18 cellular contexts compared by ENCODE assay signal in genomic region chr10:350981-351501, GRCh38.
"Had no signal": no experiment of that assay in that cellular context is flagged by ENCODE, and none has a peak within 500 bp of the region (broad histone marks: within the 10 kb centered on the region; RNA-seq: fewer than 3 reads in every experiment).

No MANE protein-coding gene starts in this region.

- ATAC-seq: left lung; pancreas; psoas muscle; stimulated activated naive B cell treated with anti-CD40 and anti-IgM and Interleukin-4, amounts not matched to agents 10 μg/mL and 1 μg/mL and 100 μg/mL, for 72 hours had no signal

- H3K27ac ChIP-seq: epithelial cell of prostate, left lung, pancreas, psoas muscle, suprapubic skin, tibial artery had no signal

- H3K27me3 ChIP-seq: left lung, pancreas, suprapubic skin, tibial artery had no signal

- DNase-seq: activated CD4-positive, alpha-beta T cell treated with anti-CD3 and anti-CD28 coated beads for 4 hours; activated CD4-positive, alpha-beta T cell treated with anti-CD3 and anti-CD28 coated beads, Interleukin-2, amount 50 U/mL, for 4 hours; activated CD4-positive, CD25-positive, alpha-beta regulatory T cell; activated T-cell treated with anti-CD3 and anti-CD28 coated beads, Interleukin-2, amount 50 U/mL, for 1 hour; dermis blood vessel endothelial cell; effector CD4-positive, alpha-beta T cell; nephron progenitor cell; pancreas; psoas muscle; stimulated activated CD4-positive, alpha-beta T cell treated with anti-CD3 and anti-CD28 coated beads, Interleukin-15, amount 100 ng/mL, for 24 hours; stimulated activated CD4-positive, alpha-beta T cell treated with anti-CD3 and anti-CD28 coated beads, Interleukin-2, amount 100 ng/mL, for 24 hours; stimulated activated naive B cell treated with anti-CD40 and anti-IgM and Interleukin-4, amounts not matched to agents 10 μg/mL and 1 μg/mL and 100 μg/mL, for 72 hours had no signal

- H3K4me2 ChIP-seq: smooth muscle cell had no signal

- H3K4me1 ChIP-seq: left lung, pancreas, psoas muscle, suprapubic skin, tibial artery had no signal

- H3K9me3 ChIP-seq: left lung, pancreas, psoas muscle, suprapubic skin, tibial artery had no signal

- H3K4me3 ChIP-seq: left lung, lung, pancreas, psoas muscle, smooth muscle cell, suprapubic skin, tibial artery had no signal
